Comparison of ENCODE assay signal across 21 cellular contexts in genomic region chr14:38592764-38593442, GRCh38.
DNase-seq lines count a peak whose midpoint lies in the region; ATAC-seq and TF ChIP-seq lines count a peak whose summit lies in the region.
"Had no signal": no experiment of that assay in that cellular context is flagged by ENCODE, and none has a peak within 500 bp of the region (broad histone marks: within the 10 kb centered on the region; RNA-seq: fewer than 3 reads in every experiment).

No MANE protein-coding gene starts in this region.

- no peaks in the 10 kb centered on the region for H3F3A ChIP-seq in smooth muscle cell (ENCODE audit: low read depth)

- no peaks in the 10 kb centered on the region for H3K4me1 ChIP-seq in left ventricle myocardium inferior
- H3K4me1 ChIP-seq in smooth muscle cell (ENCODE audit: low read depth): no peaks in the 10 kb centered on the region
- H3K4me1 ChIP-seq: BLaER1 treated with 17β-estradiol and CSF1 and Interleukin-3, amounts not matched to agents 10 nM and 100 nM had no signal

- no peaks in the 10 kb centered on the region for H3K4me1 Mint-ChIP-seq in activated T-helper 17 cell treated with anti-CD3 and anti-CD28 coated beads, Interleukin-2, amount 50 U/mL, for 72 hours
- H3K4me1 Mint-ChIP-seq: GM23338 had no signal

- no peaks in the 10 kb centered on the region for H4K20me1 ChIP-seq in smooth muscle cell (ENCODE audit: low read depth)
- H4K20me1 ChIP-seq: BLaER1 treated with 17β-estradiol and CSF1 and Interleukin-3, amounts not matched to agents 10 nM and 100 nM had no signal

- H3K36me3 ChIP-seq in left ventricle myocardium inferior (no peaks in the 10 kb centered on the region), smooth muscle cell (ENCODE audit: low read depth) (no peaks in the 10 kb centered on the region)
- H3K36me3 ChIP-seq: BLaER1 treated with 17β-estradiol and CSF1 and Interleukin-3, amounts not matched to agents 10 nM and 100 nM; MG63 had no signal

- H3K79me2 ChIP-seq in smooth muscle cell (ENCODE audit: low read depth): no peaks in the 10 kb centered on the region

- TF ChIP-seq CTCF in left ventricle myocardium inferior (IDR thresholded peaks at IDR 0.05; ENCODE audit: borderline replicate concordance) (no peak), smooth muscle cell (IDR thresholded peaks at IDR 0.05; ENCODE audit: borderline replicate concordance, insufficient read depth, poor library complexity, severe bottlenecking) (no peak)

- no peak overlapping the region for H3K4me2 ChIP-seq in smooth muscle cell
- H3K4me2 ChIP-seq: BLaER1 treated with 17β-estradiol and CSF1 and Interleukin-3, amounts not matched to agents 10 nM and 100 nM; GM23338 had no signal

- H3K4me3 Mint-ChIP-seq in activated T-helper 17 cell treated with anti-CD3 and anti-CD28 coated beads, Interleukin-2, amount 50 U/mL, for 72 hours: no peak overlapping the region
- H3K4me3 Mint-ChIP-seq: CD8-positive, alpha-beta T cell; GM23338 had no signal

- peaks cover 8% of the 10 kb centered on the region for H3K9me3 ChIP-seq in left ventricle myocardium inferior (replicated peaks)
- no peaks in the 10 kb centered on the region for H3K9me3 ChIP-seq in smooth muscle cell (replicated peaks; ENCODE audit: low read depth)
- H3K9me3 ChIP-seq: MG63 had no signal

- no peak overlapping the region for H3K27ac Mint-ChIP-seq in activated T-helper 17 cell treated with anti-CD3 and anti-CD28 coated beads, Interleukin-2, amount 50 U/mL, for 72 hours
- H3K27ac Mint-ChIP-seq: CD8-positive, alpha-beta T cell; GM23338 had no signal

- H3K4me3 ChIP-seq in left ventricle myocardium inferior: no peak overlapping the region
- H3K4me3 ChIP-seq in smooth muscle cell: no peak overlapping the region
- H3K4me3 ChIP-seq: BLaER1 treated with 17β-estradiol and CSF1 and Interleukin-3, amounts not matched to agents 10 nM and 100 nM; GM23338; MG63 had no signal

- WGBS in smooth muscle cell (ENCODE audit: low lambda C conversion rate): 86% methylated on average over 8 of the region's 8 CpGs

- intact Hi-C loops in Right ventricle myocardium superior (cut with DNase I): no loop called here
- intact Hi-C loops in left cardiac atrium (cut with DNase I): no loop called here
- intact Hi-C loops in left ventricle myocardium inferior (cut with micrococcal nuclease): no loop called here

- no peaks in the 10 kb centered on the region for H3K36me3 Mint-ChIP-seq in activated T-helper 17 cell treated with anti-CD3 and anti-CD28 coated beads, Interleukin-2, amount 50 U/mL, for 72 hours (ENCODE audit: low read depth)
- H3K36me3 Mint-ChIP-seq: CD8-positive, alpha-beta T cell had no signal

- DNase-seq in Right ventricle myocardium superior (no peak), left cardiac atrium (no peak), NCI-H82 treated with DMSO at 0.1 percent for 48 hours (lab: John Stamatoyannopoulos, UW; ENCODE audit: unreplicated experiment) (peak; percentile 49), left ventricle myocardium inferior (no peak), smooth muscle cell (lab: John Stamatoyannopoulos, UW; ENCODE audit: unreplicated experiment) (no peak)
- DNase-seq: Calu3; CD8-positive, alpha-beta T cell; HCEC 1CT; MG63; NCI-H1048; NCI-H1436; NCI-H1930; NCI-H526 treated with DMSO at 0.1 percent for 48 hours; NK-92 treated with Interleukin-12 subunit alpha and Interleukin-12 subunit beta, amount 100 ng/mL, for 24 hours; SHP77 treated with DMSO at 0.1 percent for 48 hours had no signal

- H3K27me3 ChIP-seq in left ventricle myocardium inferior (ENCODE audit: low read depth): no peaks in the 10 kb centered on the region
- H3K27me3 ChIP-seq in smooth muscle cell (ENCODE audit: low read depth): no peaks in the 10 kb centered on the region
- H3K27me3 ChIP-seq: BLaER1 treated with 17β-estradiol and CSF1 and Interleukin-3, amounts not matched to agents 10 nM and 100 nM; MG63 had no signal

- ATAC-seq in Right ventricle myocardium superior (ENCODE audit: poor library complexity): peak; percentile 69
- ATAC-seq in left cardiac atrium: no peak
- ATAC-seq in HG02884 (IDR thresholded peaks at IDR 0.05; ENCODE audit: unreplicated experiment): no peak
- ATAC-seq in activated T-helper 17 cell treated with anti-CD3 and anti-CD28 coated beads, Interleukin-2, amount 50 U/mL, for 72 hours (replicated peaks): no peak
- ATAC-seq in HG02981 (IDR thresholded peaks at IDR 0.05; ENCODE audit: unreplicated experiment): no peak
- ATAC-seq: CD8-positive, alpha-beta T cell; GM23338; SK-N-SH treated with all-trans-retinoic acid at 6 μM for 48 hours had no signal

- H3K27ac ChIP-seq in left ventricle myocardium inferior (replicated peaks) (peak overlapping the region; percentile 43), smooth muscle cell (ENCODE audit: low read depth) (no peak overlapping the region)
- H3K27ac ChIP-seq: BLaER1 treated with 17β-estradiol and CSF1 and Interleukin-3, amounts not matched to agents 10 nM and 100 nM had no signal

- H2AFZ ChIP-seq in smooth muscle cell (ENCODE audit: low read depth): peak overlapping the region; percentile 21
- H2AFZ ChIP-seq: GM23338 had no signal

- H3K9ac ChIP-seq in smooth muscle cell (ENCODE audit: low read depth): no peak overlapping the region
- H3K9ac ChIP-seq: BLaER1 treated with 17β-estradiol and CSF1 and Interleukin-3, amounts not matched to agents 10 nM and 100 nM had no signal

- H3K27me3 Mint-ChIP-seq in activated T-helper 17 cell treated with anti-CD3 and anti-CD28 coated beads, Interleukin-2, amount 50 U/mL, for 72 hours: no peaks in the 10 kb centered on the region

- no peaks in the 10 kb centered on the region for H3K9me3 Mint-ChIP-seq in activated T-helper 17 cell treated with anti-CD3 and anti-CD28 coated beads, Interleukin-2, amount 50 U/mL, for 72 hours
- H3K9me3 Mint-ChIP-seq: GM23338 had no signal
